ENCODE assay signal across 8 cellular contexts in the genomic region with DNA sequence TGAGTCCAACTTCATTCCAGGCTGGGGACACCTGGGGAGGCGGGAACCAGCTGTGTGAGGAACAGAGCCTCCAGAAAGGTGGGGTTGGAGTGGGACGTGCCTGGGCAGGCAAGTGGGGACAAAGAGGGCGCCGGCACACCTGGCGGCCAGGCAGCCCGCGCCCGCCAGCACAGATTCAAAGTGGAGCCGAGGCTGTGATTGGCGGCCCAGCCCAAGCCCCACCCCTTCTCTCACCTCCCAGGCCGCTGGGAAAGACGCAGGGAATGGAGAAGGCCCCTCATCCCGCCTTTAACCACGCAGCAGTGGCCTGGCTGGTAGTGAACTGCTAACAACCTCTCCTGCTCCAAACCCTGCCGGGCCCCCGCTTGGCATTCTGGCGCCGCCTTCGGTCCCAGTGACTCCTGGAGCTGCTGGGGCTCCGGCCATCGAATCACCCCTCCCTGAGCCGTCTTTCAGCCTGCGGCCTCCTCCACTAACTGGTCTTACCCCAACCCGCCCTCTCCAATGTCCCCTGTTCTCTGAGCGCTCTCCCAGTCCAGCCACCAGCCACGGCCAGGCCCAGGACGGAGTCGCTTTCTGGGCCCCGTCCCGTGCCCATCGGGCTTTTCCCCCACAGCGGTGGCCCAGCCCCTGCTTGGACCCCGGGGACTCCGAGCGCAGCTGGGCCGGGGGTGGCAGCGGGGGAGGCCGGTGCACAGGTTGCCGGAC. TPM values are rescaled to one million over a fixed set of nuclear protein-coding genes. Genes with fewer than 3 reads are reported as not detected.
DNase-seq lines count a peak whose midpoint lies in the region; ATAC-seq and TF ChIP-seq lines count a peak whose summit lies in the region.

No MANE protein-coding gene starts in this region.

- WGBS in heart left ventricle, 4 donors = 50 to 60% (median 53%) methylated on average over 34 to 39 of the region's 39 CpGs

- no peaks in the 10 kb centered on the region for H3K27me3 ChIP-seq in heart left ventricle
- H3K27me3 ChIP-seq in SJCRH30 = no peaks in the 10 kb centered on the region

- H3K36me3 ChIP-seq in heart left ventricle (no peaks in the 10 kb centered on the region), SJCRH30 (no peaks in the 10 kb centered on the region)

- H3K27ac ChIP-seq in heart left ventricle (peak overlapping the region; percentile 85 to 98 (median 95)), SJCRH30 (no peak overlapping the region; the same call in 1 of the 2 replicates)

- peak in 1 of 4 donors; percentile 10 for ATAC-seq in heart left ventricle
- no peak for ATAC-seq in GM18498 (IDR thresholded peaks at IDR 0.05; ENCODE audit: unreplicated experiment)
- ATAC-seq in effector memory CD8-positive, alpha-beta T cell (replicated peaks) = no peak
- no peak for ATAC-seq in HG02981 (IDR thresholded peaks at IDR 0.05; ENCODE audit: unreplicated experiment)

- no peak overlapping the region for H3K4me3 Mint-ChIP-seq in effector memory CD8-positive, alpha-beta T cell

- peaks cover 3% of the 10 kb centered on the region for H3K36me3 Mint-ChIP-seq in effector memory CD8-positive, alpha-beta T cell (ENCODE audit: insufficient read depth)

- H3K9me3 ChIP-seq in heart left ventricle = no peaks in the 10 kb centered on the region
- no peaks in the 10 kb centered on the region for H3K9me3 ChIP-seq in SJCRH30 (replicated peaks)

- H3K27ac Mint-ChIP-seq in effector memory CD8-positive, alpha-beta T cell = no peak overlapping the region

- no peaks in the 10 kb centered on the region for H3K9me3 Mint-ChIP-seq in effector memory CD8-positive, alpha-beta T cell

- no peak for TF ChIP-seq POLR2A in heart left ventricle (IDR thresholded peaks at IDR 0.05)

- DNase-seq in heart left ventricle = no peak
- no peak for DNase-seq in cardiac septum (ENCODE audit: low spot score)
- no peak for DNase-seq in SJCRH30
- DNase-seq in foreskin melanocyte = peak; percentile 42
- DNase-seq in skeletal muscle cell (ENCODE audit: low read depth) = no peak
- DNase-seq in effector memory CD8-positive, alpha-beta T cell = no peak

- H3K4me1 ChIP-seq in heart left ventricle (peaks cover 0 to 44% (median 10%) of the 10 kb centered on the region in 12 donors), SJCRH30 (peaks cover 5% of the 10 kb centered on the region; the same call in 1 of the 2 replicates)

- TF ChIP-seq CTCF in heart left ventricle (IDR thresholded peaks at IDR 0.05) = no peak

- peaks cover 4 to 7% of the 10 kb centered on the region in 2 donors for H3K4me1 Mint-ChIP-seq in effector memory CD8-positive, alpha-beta T cell (ENCODE audit: low read depth in 2 of 2)

- H3K4me3 ChIP-seq in heart left ventricle (peak overlapping the region; percentile 28 to 89 (median 59)), SJCRH30 (peak overlapping the region; percentile 63), skeletal muscle cell (ENCODE audit: low read depth, low read length) (peak overlapping the region; percentile 44)

- H3K27me3 Mint-ChIP-seq in effector memory CD8-positive, alpha-beta T cell = peaks cover 16 to 42% of the 10 kb centered on the region in 2 donors

- intact Hi-C loops in heart left ventricle (cut with DNase I) = loop anchor here in 3 of 10 donors (2.0 kb wide), 2 partner anchors 26 to 34 kb away; no protein-coding TSS in a partner anchor
- intact Hi-C loops in cardiac septum (cut with DNase I) = loop anchor here (10.0 kb wide), 1 partner anchor 104 kb away; a partner anchor contains a TSS

RNA-seq across cellular contexts. Expression of a gene that starts 27.9 kb away (rescaled TPM):
- total RNA-seq in heart left ventricle = 100 to 1,000 TPM; 143 to 409 (median 200) TPM
- polyA plus RNA-seq in heart left ventricle = 100 to 1,000 TPM; 403 to 707 TPM
- 256 TPM for total RNA-seq in cardiac septum
- 1,694 and 1,855 TPM in 2 replicates for total RNA-seq in SJCRH30 (2014; rRNA removed; shearing (Covaris generic))
